22 cellular contexts compared by ENCODE assay signal in the genomic region with DNA sequence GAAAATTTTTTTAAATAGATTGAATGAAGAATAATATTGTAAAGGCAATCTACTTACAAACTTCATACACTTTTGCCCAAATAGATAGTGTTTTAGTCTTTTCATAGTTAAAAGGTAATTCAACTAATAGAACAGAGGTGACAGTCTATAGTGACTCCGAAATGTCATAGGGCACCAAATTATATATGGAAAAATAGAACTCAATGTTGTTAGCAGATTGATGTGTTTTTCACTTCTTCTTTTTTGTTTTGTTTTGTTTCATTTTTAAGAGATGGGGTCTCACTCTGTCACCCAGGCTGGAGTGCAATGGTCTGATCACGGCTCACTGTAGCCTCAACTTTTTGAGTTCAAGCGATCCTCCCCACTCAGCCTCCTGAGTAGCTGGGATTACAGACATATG. TPM values are rescaled to one million over a fixed set of nuclear protein-coding genes. Genes with fewer than 3 reads are reported as not detected.
DNase-seq lines count a peak whose midpoint lies in the region; ATAC-seq and TF ChIP-seq lines count a peak whose summit lies in the region.
"Had no signal": no experiment of that assay in that cellular context is flagged by ENCODE, and none has a peak within 500 bp of the region (broad histone marks: within the 10 kb centered on the region; RNA-seq: fewer than 3 reads in every experiment).

No MANE protein-coding gene starts in this region.

- H3K9me3 ChIP-seq in breast epithelium: no peaks in the 10 kb centered on the region
- H3K9me3 ChIP-seq in esophagus (ENCODE audit: control insufficient read depth in 2 of 2, insufficient read depth in 1 of 2, low read depth in 1 of 2, low read length in 1 of 2): no peaks in the 10 kb centered on the region
- H3K9me3 ChIP-seq: BE2C had no signal

- TF ChIP-seq CTCF in MCF 10A (IDR thresholded peaks at IDR 0.05; ENCODE audit: unreplicated experiment) (no peak), breast epithelium (IDR thresholded peaks at IDR 0.05) (no peak)

- DNase-seq in MCF 10A (ENCODE audit: unreplicated experiment) (no peak), breast epithelium (ENCODE audit: low spot score in 2 of 2) (no peak), kidney glomerular epithelial cell (lab: John Stamatoyannopoulos, UW) (no peak)
- no peak for DNase-seq in activated naive CD4-positive, alpha-beta T cell treated with anti-CD3 and anti-CD28 coated beads, Interleukin-2, amount 50 U/mL, for 72 hours (ENCODE audit: low spot score in 2 of 2)
- DNase-seq: activated CD4-positive, CD25-positive, alpha-beta regulatory T cell; activated CD8-positive, alpha-beta T cell treated with anti-CD3 and anti-CD28 coated beads for 36 hours; amniotic stem cell; BE2C; Calu3; foreskin melanocyte; HCEC 1CT; NCI-H1105 treated with DMSO at 0.1 percent for 48 hours; NCI-H510A; nucleus accumbens had no signal

- H3K36me3 ChIP-seq in breast epithelium: no peaks in the 10 kb centered on the region
- peaks cover 0 to 1% of the 10 kb centered on the region in 2 donors for H3K36me3 ChIP-seq in esophagus (ENCODE audit: control insufficient read depth in 2 of 2, insufficient read depth in 2 of 2, low read length in 1 of 2)
- H3K36me3 ChIP-seq: BE2C had no signal

- no peaks in the 10 kb centered on the region for H3K9me3 Mint-ChIP-seq in MCF 10A (ENCODE audit: unreplicated experiment)
- H3K9me3 Mint-ChIP-seq in activated naive CD4-positive, alpha-beta T cell treated with anti-CD3 and anti-CD28 coated beads, Interleukin-2, amount 50 U/mL, for 72 hours: no peaks in the 10 kb centered on the region
- H3K9me3 Mint-ChIP-seq: activated CD8-positive, alpha-beta T cell treated with anti-CD3 and anti-CD28 coated beads for 36 hours had no signal

- no peak for TF ChIP-seq POLR2A in breast epithelium (IDR thresholded peaks at IDR 0.05)

- WGBS in esophagus, 2 donors: 87 to 97% methylated on average over 3 of the region's 3 CpGs

- H3K4me1 Mint-ChIP-seq in MCF 10A (ENCODE audit: insufficient read depth, unreplicated experiment): peaks cover 12% of the 10 kb centered on the region

- no peak for ATAC-seq in activated naive CD4-positive, alpha-beta T cell treated with anti-CD3 and anti-CD28 coated beads, Interleukin-2, amount 50 U/mL, for 72 hours
- ATAC-seq in HG02642 (IDR thresholded peaks at IDR 0.05; ENCODE audit: poor library complexity, unreplicated experiment): no peak
- ATAC-seq: activated CD8-positive, alpha-beta T cell treated with anti-CD3 and anti-CD28 coated beads for 36 hours; SK-N-SH treated with all-trans-retinoic acid at 6 μM for 48 hours had no signal

- no peak overlapping the region for H3K4me3 ChIP-seq in breast epithelium
- peak overlapping the region; percentile 38 to 79 for H3K4me3 ChIP-seq in esophagus (ENCODE audit: low read depth in 1 of 2, low read length in 2 of 2)
- H3K4me3 ChIP-seq: hepatocyte had no signal

- no TSS peak for BruUV-seq in MCF 10A (replicated peaks; lab: Mats Ljungman, UMichigan)

- intact Hi-C loops in MCF 10A (cut with micrococcal nuclease): no loop called here
- intact Hi-C loops in breast epithelium (cut with DNase I; ENCODE audit: low total_unique reads): no loop called here

- no peaks in the 10 kb centered on the region for H3K4me1 ChIP-seq in breast epithelium
- H3K4me1 ChIP-seq in esophagus (ENCODE audit: control insufficient read depth in 2 of 2, insufficient read depth in 2 of 2, low read length in 1 of 2): no peaks in the 10 kb centered on the region
- H3K4me1 ChIP-seq: BE2C had no signal

- peak overlapping the region; percentile 60 for H3K27ac Mint-ChIP-seq in MCF 10A (ENCODE audit: low read depth, unreplicated experiment)
- H3K27ac Mint-ChIP-seq in activated naive CD4-positive, alpha-beta T cell treated with anti-CD3 and anti-CD28 coated beads, Interleukin-2, amount 50 U/mL, for 72 hours: no peak overlapping the region
- H3K27ac Mint-ChIP-seq: activated CD8-positive, alpha-beta T cell treated with anti-CD3 and anti-CD28 coated beads for 36 hours had no signal

- peak overlapping the region; percentile 75 for H3K4me3 Mint-ChIP-seq in MCF 10A (ENCODE audit: unreplicated experiment)
- H3K4me3 Mint-ChIP-seq: activated CD8-positive, alpha-beta T cell treated with anti-CD3 and anti-CD28 coated beads for 36 hours had no signal

- CTCF ChIA-PET in MCF 10A (lab: Yijun Ruan, JAX): interaction anchor here (0.6 to 2.5 kb wide), 6 partner anchors 12 to 239 kb away, joined by 3 to 26 read pairs (median 6); a partner anchor contains a TSS

- H3K27me3 Mint-ChIP-seq in MCF 10A (ENCODE audit: insufficient read depth, unreplicated experiment): no peaks in the 10 kb centered on the region

- POLR2A ChIA-PET in MCF 10A (lab: Yijun Ruan, JAX): interaction anchor here (0.7 to 3.6 kb wide), 16 partner anchors 10 to 171 kb away, joined by 3 to 59 read pairs (median 5); a partner anchor contains a TSS

- peaks cover 38% of the 10 kb centered on the region for H3K36me3 Mint-ChIP-seq in MCF 10A (ENCODE audit: insufficient read depth, unreplicated experiment)
- no peaks in the 10 kb centered on the region for H3K36me3 Mint-ChIP-seq in activated naive CD4-positive, alpha-beta T cell treated with anti-CD3 and anti-CD28 coated beads, Interleukin-2, amount 50 U/mL, for 72 hours

- H3K27me3 ChIP-seq in breast epithelium (no peaks in the 10 kb centered on the region), esophagus (ENCODE audit: control insufficient read depth in 1 of 2, insufficient read depth in 2 of 2, low read length in 2 of 2) (no peaks in the 10 kb centered on the region)
- H3K27me3 ChIP-seq: hepatocyte had no signal

- H3K27ac ChIP-seq in breast epithelium (no peak overlapping the region), esophagus (ENCODE audit: low read depth in 2 of 2, low read length in 1 of 2) (peak overlapping the region; percentile 29 to 86)
- H3K27ac ChIP-seq: hepatocyte had no signal

RNA-seq across cellular contexts. Expression of a gene that starts 0.7 kb away (rescaled TPM):
- 133 and 145 TPM in 2 replicates for total RNA-seq in MCF 10A (2022)
- 10 to 100 TPM in 2 of 3 donors, 1 to 10 TPM in 1; 9.1 to 40.3 (median 15.7) TPM for total RNA-seq in breast epithelium
- over 10,000 TPM in 1 of 2 donors, 1,000 to 10,000 TPM in 1; 7,202 to 12,533 TPM for polyA plus RNA-seq in esophagus
- total RNA-seq in activated naive CD4-positive, alpha-beta T cell treated with anti-CD3 and anti-CD28 coated beads, Interleukin-2, amount 50 U/mL, for 72 hours: not detected
- total RNA-seq: activated CD8-positive, alpha-beta T cell treated with anti-CD3 and anti-CD28 coated beads for 36 hours; Calu3; dermis microvascular lymphatic vessel endothelial cell; endothelial cell of umbilical vein; hepatocyte; lung microvascular endothelial cell; renal cortical epithelial cell had no signal
- polyA plus RNA-seq: endothelial cell of umbilical vein had no signal

RNA-seq across cellular contexts. Expression of a gene that starts 57.3 kb away (rescaled TPM):
- total RNA-seq in MCF 10A (2022): 78.2 and 94.4 TPM in 2 replicates
- 10 to 100 TPM; 10.8 to 20.3 (median 15.0) TPM for total RNA-seq in breast epithelium
- 10 to 100 TPM; 32.9 to 41.9 TPM for polyA plus RNA-seq in esophagus
- total RNA-seq in activated naive CD4-positive, alpha-beta T cell treated with anti-CD3 and anti-CD28 coated beads, Interleukin-2, amount 50 U/mL, for 72 hours: 10 to 100 TPM; 52.0 to 99.6 TPM

RNA-seq across cellular contexts. Expression of a gene that starts 58.2 kb away (rescaled TPM):
- total RNA-seq in MCF 10A (2022) (50.6 and 59.1 TPM in 2 replicates), breast epithelium (10 to 100 TPM; 19.3 to 27.2 (median 26.5) TPM)
- 100 to 1,000 TPM; 242 TPM for polyA plus RNA-seq in esophagus
- 100 to 1,000 TPM in 1 of 2 donors, 10 to 100 TPM in 1; 51.2 to 194 TPM for total RNA-seq in activated naive CD4-positive, alpha-beta T cell treated with anti-CD3 and anti-CD28 coated beads, Interleukin-2, amount 50 U/mL, for 72 hours

Comparison
In these comparisons a context has a peak if more than half of its experiments do, and no peak if none do; other contexts are left out.
1. H3K27ac ChIP-seq: peak in esophagus (2 of 2); none in breast epithelium (0 of 2).
2. H3K4me3 ChIP-seq: peak in esophagus (2 of 2); none in breast epithelium (0 of 3).
3. RNA of a gene that starts 0.7 kb away (total RNA-seq): 133 to 145 TPM in MCF 10A and 9.1 to 40.3 TPM in breast epithelium; not detected in activated naive CD4-positive, alpha-beta T cell treated with anti-CD3 and anti-CD28 coated beads, Interleukin-2, amount 50 U/mL, for 72 hours; every median in the first group is over 10 times any median in the second.